9 cellular contexts compared by ENCODE assay signal in the genomic region with DNA sequence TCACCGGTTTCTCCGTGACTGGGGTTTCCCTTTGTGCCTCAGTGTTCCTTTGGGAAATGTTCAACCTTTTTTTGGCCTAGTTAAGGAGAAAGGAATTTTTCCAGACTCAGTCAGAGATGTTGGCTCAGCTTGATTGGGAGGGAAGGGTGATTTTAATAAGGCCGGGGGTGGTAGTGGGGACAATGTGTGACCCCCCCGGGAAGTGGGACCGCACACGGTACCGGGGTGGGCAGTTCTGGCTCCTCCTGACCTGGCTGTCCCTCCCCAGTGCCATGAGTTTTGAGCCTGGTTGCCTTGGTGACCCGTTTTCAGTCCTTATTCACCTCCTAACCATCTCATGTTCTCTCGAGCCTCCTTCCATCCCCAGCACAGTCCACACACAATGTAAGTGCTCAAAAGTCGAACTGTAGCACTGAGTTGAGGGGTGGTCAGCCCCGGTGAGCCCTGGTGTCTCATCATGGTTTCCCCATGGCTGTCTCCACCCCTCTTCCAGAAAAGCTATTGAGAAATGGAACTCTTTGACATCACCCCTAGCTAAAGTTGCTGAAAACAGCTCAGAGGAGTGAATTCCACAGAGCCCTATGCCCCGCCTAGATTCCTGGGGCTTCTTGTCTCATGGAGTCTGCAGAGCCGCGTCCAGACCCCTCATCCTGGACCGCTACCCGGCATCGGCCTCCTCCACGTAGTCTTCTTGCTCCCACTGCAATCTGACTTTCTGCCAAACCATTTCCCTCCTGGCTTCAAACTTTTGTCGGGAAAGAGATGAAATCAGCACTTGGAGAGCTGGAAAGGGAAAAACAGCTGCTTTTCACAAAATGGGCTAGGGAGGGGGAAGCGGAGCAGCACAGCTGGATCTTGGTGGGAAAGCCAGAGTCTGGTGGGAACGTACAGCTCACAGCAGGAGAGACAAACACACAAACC.
DNase-seq lines count a peak whose midpoint lies in the region; ATAC-seq and TF ChIP-seq lines count a peak whose summit lies in the region.
"Had no signal": no experiment of that assay in that cellular context is flagged by ENCODE, and none has a peak within 500 bp of the region (broad histone marks: within the 10 kb centered on the region; RNA-seq: fewer than 3 reads in every experiment).

No MANE protein-coding gene starts in this region.

- H3K4me2 ChIP-seq in neuronal stem cell (ENCODE audit: insufficient read depth, low read length, poor library complexity, severe bottlenecking) = no peak overlapping the region

- no peak overlapping the region for H2BK5ac ChIP-seq in neuronal stem cell (ENCODE audit: low read length)

- no peak overlapping the region for H3K9ac ChIP-seq in neuronal stem cell (ENCODE audit: low read depth, low read length, poor library complexity)

- no peak for TF ChIP-seq CTCF in RWPE1 (conservative IDR thresholded peaks at IDR 0.05; ENCODE audit: low read depth)
- TF ChIP-seq CTCF in CD8-positive, alpha-beta T cell (IDR thresholded peaks at IDR 0.05) = no peak

- no peak overlapping the region for H2AK5ac ChIP-seq in neuronal stem cell (ENCODE audit: low read depth, low read length)

- intact Hi-C loops in aorta (cut with DNase I) = loop anchor here in 1 of 2 donors (5.0 kb wide), 2 partner anchors 39 to 154 kb away; a partner anchor contains a TSS
- intact Hi-C loops in CD8-positive, alpha-beta T cell (cut with DNase I, micrococcal nuclease) = no loop called here

- H3K27me3 Mint-ChIP-seq in CD8-positive, alpha-beta T cell (ENCODE audit: low read depth) = peaks cover 2% of the 10 kb centered on the region

- H3K27ac ChIP-seq in RWPE1 (peak overlapping the region; percentile 69), neuronal stem cell (replicated peaks; ENCODE audit: low read length) (no peak overlapping the region), aorta (ENCODE audit: low read depth in 1 of 2, low read length in 2 of 2) (peak overlapping the region; percentile 18 to 75)
- H3K27ac ChIP-seq in CD8-positive, alpha-beta T cell (ENCODE audit: low read depth, low read length) = no peak overlapping the region

- ATAC-seq in aorta (ENCODE audit: low FRiP score) = peak; percentile 84
- no peak for ATAC-seq in GM19467 (IDR thresholded peaks at IDR 0.05; ENCODE audit: unreplicated experiment)
- no peak for ATAC-seq in HG03571 (IDR thresholded peaks at IDR 0.05; ENCODE audit: unreplicated experiment)
- no peak for ATAC-seq in CD8-positive, alpha-beta T cell

- peak overlapping the region; percentile 33 for H3K18ac ChIP-seq in neuronal stem cell (ENCODE audit: low read length)

- no peak overlapping the region for H2BK120ac ChIP-seq in neuronal stem cell (ENCODE audit: low read depth, low read length)

- no peaks in the 10 kb centered on the region for H3K36me3 ChIP-seq in neuronal stem cell (replicated peaks in 1 of 2; ENCODE audit: control insufficient read depth in 2 of 2, insufficient read depth in 2 of 2, low read length in 2 of 2)
- H3K36me3 ChIP-seq in aorta (ENCODE audit: control insufficient read depth in 1 of 2, insufficient read depth in 2 of 2, low read length in 1 of 2) = no peaks in the 10 kb centered on the region
- no peaks in the 10 kb centered on the region for H3K36me3 ChIP-seq in CD8-positive, alpha-beta T cell (ENCODE audit: insufficient read depth, low read length)

- no CpG with 5 or more reads among the region's 21 CpGs for WGBS in neuronal stem cell (ENCODE audit: extremely low coverage in 2 of 2, insufficient read length in 2 of 2, insufficient replicate concordance in 1 of 2), 2 donors
- WGBS in aorta, 2 donors = 4 to 8% methylated on average over 21 of the region's 21 CpGs

- H3K9me3 ChIP-seq in neuronal stem cell (replicated peaks in 1 of 2; ENCODE audit: control insufficient read depth in 2 of 2, insufficient read depth in 1 of 2, low read depth in 1 of 2, low read length in 2 of 2) (no peaks in the 10 kb centered on the region), aorta (ENCODE audit: control insufficient read depth, low read length) (no peaks in the 10 kb centered on the region)
- H3K9me3 ChIP-seq in CD8-positive, alpha-beta T cell (ENCODE audit: low read length) = no peaks in the 10 kb centered on the region

- no peaks in the 10 kb centered on the region for H3K36me3 Mint-ChIP-seq in CD8-positive, alpha-beta T cell

- H4K91ac ChIP-seq in neuronal stem cell (ENCODE audit: low read depth, low read length, poor library complexity) = no peak overlapping the region

- no peak overlapping the region for H3K27ac Mint-ChIP-seq in CD8-positive, alpha-beta T cell
- H3K27ac Mint-ChIP-seq: activated naive CD8-positive, alpha-beta T cell treated with anti-CD3 and anti-CD28 coated beads, Interleukin-2, amount 10 ng/mL, durations not matched to agents 7 days and 5 days had no signal

- DNase-seq in RWPE1 (ENCODE audit: low spot score) (no peak), fibroblast of the conjunctiva (ENCODE audit: low read depth) (peak; percentile 71), neuronal stem cell (ENCODE audit: low spot score) (no peak), aorta (peak; percentile 87 to 90)
- DNase-seq in CD8-positive, alpha-beta T cell = no peak
- DNase-seq: activated naive CD8-positive, alpha-beta T cell treated with anti-CD3 and anti-CD28 coated beads, Interleukin-2, amount 10 ng/mL, durations not matched to agents 7 days and 5 days; NCI-H446 treated with DMSO at 0.1 percent for 48 hours had no signal

- no peaks in the 10 kb centered on the region for H3K9me3 Mint-ChIP-seq in CD8-positive, alpha-beta T cell

- no peaks in the 10 kb centered on the region for H3K79me1 ChIP-seq in neuronal stem cell (ENCODE audit: low read depth, low read length)

- H3K4me3 ChIP-seq in neuronal stem cell (ENCODE audit: low read length in 2 of 2) (no peak overlapping the region), aorta (ENCODE audit: low read length in 2 of 2) (no peak overlapping the region)
- no peak overlapping the region for H3K4me3 ChIP-seq in CD8-positive, alpha-beta T cell (ENCODE audit: low read depth, low read length)

- POLR2A ChIA-PET in RWPE1 (lab: Yijun Ruan, JAX; ENCODE audit: low non-redundant PET) = no interaction called here
- POLR2A ChIA-PET in CD8-positive, alpha-beta T cell (lab: Charles Lee) = no interaction called here

- H3K4me1 ChIP-seq in neuronal stem cell (ENCODE audit: control insufficient read depth in 2 of 2, insufficient read depth in 1 of 2, low read depth in 1 of 2, low read length in 2 of 2) (peaks cover 0 to 12% of the 10 kb centered on the region in 2 donors), aorta (ENCODE audit: control insufficient read depth in 1 of 2, insufficient read depth in 2 of 2, low read length in 2 of 2) (peaks cover 0 to 1% of the 10 kb centered on the region in 2 donors)
- H3K4me1 ChIP-seq in CD8-positive, alpha-beta T cell (ENCODE audit: insufficient read depth, low read length) = no peaks in the 10 kb centered on the region

- H2BK15ac ChIP-seq in neuronal stem cell (ENCODE audit: low read length) = no peak overlapping the region

- no peak overlapping the region for H3K23ac ChIP-seq in neuronal stem cell (ENCODE audit: low read depth, low read length, poor library complexity)

- no peak overlapping the region for H2BK12ac ChIP-seq in neuronal stem cell (ENCODE audit: low read length)

- CTCF ChIA-PET in RWPE1 (lab: Yijun Ruan, JAX) = interaction anchor here (0.6 kb wide), 1 partner anchor 184 kb away, joined by 5 read pairs; no protein-coding TSS in a partner anchor
- CTCF ChIA-PET in CD8-positive, alpha-beta T cell (lab: Charles Lee) = interaction anchor here (0.6 kb wide), 1 partner anchor 12 kb away, joined by 3 read pairs; no protein-coding TSS in a partner anchor

- H3K4ac ChIP-seq in neuronal stem cell (ENCODE audit: low read length) = no peak overlapping the region

- H3K27me3 ChIP-seq in neuronal stem cell (ENCODE audit: control insufficient read depth in 3 of 3, insufficient read depth in 3 of 3, low read depth in 1 of 3, low read length in 3 of 3) = peaks cover 0 to 7% (median 0%) of the 10 kb centered on the region in 3 experiments
- H3K27me3 ChIP-seq in aorta (ENCODE audit: control insufficient read depth in 1 of 2, insufficient read depth in 2 of 2, low read length in 1 of 2) = no peaks in the 10 kb centered on the region
- no peaks in the 10 kb centered on the region for H3K27me3 ChIP-seq in CD8-positive, alpha-beta T cell (ENCODE audit: insufficient read depth, low read length)

- no peaks in the 10 kb centered on the region for H3K4me1 Mint-ChIP-seq in CD8-positive, alpha-beta T cell (ENCODE audit: low read depth)

- H2AFZ ChIP-seq in neuronal stem cell (ENCODE audit: low read length) = peak overlapping the region; percentile 34

- H4K8ac ChIP-seq in neuronal stem cell (ENCODE audit: low read depth, low read length) = no peak overlapping the region

- H3K4me3 Mint-ChIP-seq in CD8-positive, alpha-beta T cell = no peak overlapping the region
- H3K4me3 Mint-ChIP-seq: activated naive CD8-positive, alpha-beta T cell treated with anti-CD3 and anti-CD28 coated beads, Interleukin-2, amount 10 ng/mL, durations not matched to agents 7 days and 5 days had no signal

- H3K14ac ChIP-seq in neuronal stem cell (ENCODE audit: low read length) = no peak overlapping the region

Comparison
In these comparisons a context has a peak if more than half of its experiments do, and no peak if none do; other contexts are left out.
1. DNase-seq: peak in fibroblast of the conjunctiva (single experiment) and aorta (2 of 2); none in RWPE1 (single experiment), neuronal stem cell (single experiment) and CD8-positive, alpha-beta T cell (0 of 7).
2. H3K27ac ChIP-seq: peak in RWPE1 (single experiment) and aorta (2 of 2); none in neuronal stem cell (single experiment) and CD8-positive, alpha-beta T cell (single experiment).